In the genomic region with DNA sequence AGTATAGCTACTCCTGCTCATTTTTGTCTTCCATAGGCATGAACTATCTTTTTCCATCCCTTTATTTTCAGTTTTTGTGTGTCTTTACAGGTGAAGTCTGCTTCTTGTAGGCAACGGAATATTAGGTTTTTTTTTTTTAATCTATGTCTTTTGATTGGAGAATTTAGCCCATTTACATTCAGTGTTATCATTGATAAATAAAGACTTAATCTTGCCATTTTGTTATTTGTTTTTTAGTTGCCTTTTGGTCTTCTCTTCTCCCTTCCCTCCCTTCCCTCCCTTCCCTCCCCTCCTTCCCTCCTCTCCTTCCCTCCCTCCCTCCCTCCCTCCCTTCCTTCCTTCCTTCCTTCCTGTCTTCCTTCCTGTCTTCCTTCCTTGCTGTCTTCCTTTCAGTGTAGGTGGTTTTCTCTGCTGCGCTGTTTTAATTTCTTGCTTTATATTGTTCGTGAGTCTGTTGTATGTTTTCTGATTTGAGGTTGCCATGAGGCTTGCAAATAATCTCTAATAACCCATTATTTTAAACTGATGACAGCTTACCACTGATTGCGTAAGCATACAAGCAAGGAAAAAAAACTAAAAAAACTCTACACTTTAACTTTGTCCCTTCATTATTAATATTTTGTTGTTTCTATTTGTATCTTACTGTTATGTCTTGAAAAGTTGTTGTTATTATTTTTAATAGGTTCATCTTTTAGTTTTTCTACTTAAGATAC, we compare ENCODE assay signal across 1 cellular context.
TF ChIP-seq lines count a peak whose summit lies in the region.

No MANE protein-coding gene starts in this region.

TF ChIP-seq in K562, 482 proteins besides CTCF, POLR2A, EP300 and RAD21 (continued from another document):
- TF ChIP-seq PBX2 (CRISPR knock-in tag; IDR thresholded peaks at IDR 0.05; ENCODE audit: low read depth) (no peak), PBX2 (tag; conservative IDR thresholded peaks at IDR 0.05; ENCODE audit: low read depth) (0 out of 2 replicates have a peak, but pooled peaks have one; percentile 14), TAL1 (IDR thresholded peaks at IDR 0.05) (no peak), ZNF507 (tag; conservative IDR thresholded peaks at IDR 0.05) (peak; percentile 91)
